Comparison of ENCODE assay signal across 30 cellular contexts in genomic region chr2:201735486-201735885, GRCh38. TPM values are rescaled to one million over a fixed set of nuclear protein-coding genes. Genes with fewer than 3 reads are reported as not detected.
"Had no signal": no experiment of that assay in that cellular context is flagged by ENCODE, and none has a peak within 500 bp of the region (broad histone marks: within the 10 kb centered on the region; RNA-seq: fewer than 3 reads in every experiment).

No MANE protein-coding gene starts in this region.

- ATAC-seq: heart left ventricle; left lung; sciatic nerve; stimulated activated naive CD8-positive, alpha-beta T cell treated with anti-CD3 and anti-CD28 coated beads, Interleukin-15, Interleukin-2, amounts not matched to agents 100 U/mL and 50 U/mL, for 24 hours; WTC11 had no signal

- H3K4me3 Mint-ChIP-seq: activated CD4-positive, alpha-beta memory T cell treated with anti-CD3 and anti-CD28 coated beads, Interleukin-2, amount 10 ng/mL, durations not matched to agents 7 days and 5 days; activated CD4-positive, alpha-beta T cell treated with anti-CD3 and anti-CD28 coated beads, Interleukin-2, amount 10 ng/mL, durations not matched to agents 7 days and 5 days; activated T-cell treated with anti-CD3 and anti-CD28 coated beads, Interleukin-2, amount 50 U/mL, for 24 hours; T-helper 1 cell treated with Interleukin-12 subunit alpha and Interleukin-12 subunit beta and Interleukin-4 antibody, amounts not matched to agents 30 μg/mL and 1 μg/mL, for 36 hours; WTC11 had no signal

- DNase-seq: activated CD4-positive, alpha-beta memory T cell treated with anti-CD3 and anti-CD28 coated beads, Interleukin-2, amount 10 ng/mL, durations not matched to agents 7 days and 5 days; activated CD4-positive, alpha-beta T cell treated with anti-CD3 and anti-CD28 coated beads for 1 hour; activated CD4-positive, alpha-beta T cell treated with anti-CD3 and anti-CD28 coated beads, Interleukin-2, amount 10 ng/mL, durations not matched to agents 7 days and 5 days; activated CD8-positive, alpha-beta memory T cell treated with anti-CD3 and anti-CD28 coated beads, Interleukin-2, amount 50 U/mL, for 48 hours; activated gamma-delta T cell treated with Interleukin-2 at 50 U/mL for 16 hours; activated naive CD4-positive, alpha-beta T cell treated with anti-CD3 and anti-CD28 coated beads, Interleukin-2, amount 50 U/mL, for 16 hours; activated T-cell treated with anti-CD3 and anti-CD28 coated beads, Interleukin-2, amount 50 U/mL, for 24 hours; amniotic stem cell; central memory CD4-positive, alpha-beta T cell; effector memory CD4-positive, alpha-beta T cell; erythroblast; heart left ventricle; kidney glomerular epithelial cell; left lung; ovary; retina; stimulated activated CD4-positive, alpha-beta T cell treated with anti-CD3 and anti-CD28 coated beads, Interleukin-12 subunit alpha, Interleukin-12 subunit beta, amount 100 ng/mL, for 4 hours; stimulated activated CD4-positive, alpha-beta T cell treated with anti-CD3 and anti-CD28 coated beads, Interleukin-4, amount 100 ng/mL, for 1 hour; stimulated activated naive CD8-positive, alpha-beta T cell treated with anti-CD3 and anti-CD28 coated beads, Interleukin-15, Interleukin-2, amounts not matched to agents 100 U/mL and 50 U/mL, for 24 hours; T-helper 9 cell; testis; transverse colon had no signal

- FAIRE-seq: astrocyte, colon had no signal

- H3K27ac Mint-ChIP-seq: activated CD4-positive, alpha-beta memory T cell treated with anti-CD3 and anti-CD28 coated beads, Interleukin-2, amount 10 ng/mL, durations not matched to agents 7 days and 5 days; activated CD4-positive, alpha-beta T cell treated with anti-CD3 and anti-CD28 coated beads, Interleukin-2, amount 10 ng/mL, durations not matched to agents 7 days and 5 days; activated T-cell treated with anti-CD3 and anti-CD28 coated beads, Interleukin-2, amount 50 U/mL, for 24 hours; progenitor cell of endocrine pancreas; T-helper 1 cell treated with Interleukin-12 subunit alpha and Interleukin-12 subunit beta and Interleukin-4 antibody, amounts not matched to agents 30 μg/mL and 1 μg/mL, for 36 hours; WTC11 had no signal

- H3K27me3 Mint-ChIP-seq: activated CD4-positive, alpha-beta memory T cell treated with anti-CD3 and anti-CD28 coated beads, Interleukin-2, amount 10 ng/mL, durations not matched to agents 7 days and 5 days; activated CD4-positive, alpha-beta T cell treated with anti-CD3 and anti-CD28 coated beads, Interleukin-2, amount 10 ng/mL, durations not matched to agents 7 days and 5 days; activated T-cell treated with anti-CD3 and anti-CD28 coated beads, Interleukin-2, amount 50 U/mL, for 24 hours; progenitor cell of endocrine pancreas had no signal

RNA-seq across cellular contexts. Expression of gene MPP4, which starts 37.0 kb away (rescaled TPM):
- total RNA-seq: activated CD4-positive, alpha-beta memory T cell treated with anti-CD3 and anti-CD28 coated beads, Interleukin-2, amount 10 ng/mL, durations not matched to agents 7 days and 5 days; activated CD4-positive, alpha-beta T cell treated with anti-CD3 and anti-CD28 coated beads, Interleukin-2, amount 10 ng/mL, durations not matched to agents 7 days and 5 days; left lung; mesenteric fat pad; mucosa of gallbladder; progenitor cell of endocrine pancreas; testis; transverse colon; WTC11 had no signal
